17 cellular contexts compared by ENCODE assay signal in genomic region chr14:22882064-22882463, GRCh38. TPM values are rescaled to one million over a fixed set of nuclear protein-coding genes. Genes with fewer than 3 reads are reported as not detected.
DNase-seq lines count a peak whose midpoint lies in the region; FAIRE-seq and TF ChIP-seq lines count a peak whose summit lies in the region.
"Had no signal": no experiment of that assay in that cellular context is flagged by ENCODE, and none has a peak within 500 bp of the region (broad histone marks: within the 10 kb centered on the region; RNA-seq: fewer than 3 reads in every experiment).

No MANE protein-coding gene starts in this region.

- FAIRE-seq in GM12892 (lab: Jason Lieb, UNC), result no peak
- FAIRE-seq: GM18507, small intestine had no signal

- DNase-seq in GM12892 (ENCODE audit: insufficient read length) (no peak), RWPE1 (ENCODE audit: low spot score) (no peak), hepatocyte (ENCODE audit: low spot score) (no peak), NCI-H2171 (lab: John Stamatoyannopoulos, UW) (no peak), activated gamma-delta T cell treated with Interleukin-2 at 50 U/mL for 16 hours (no peak), posterior cingulate gyrus (no peak)
- DNase-seq: activated CD4-positive, alpha-beta T cell treated with anti-CD3 and anti-CD28 coated beads for 1 hour; amniotic stem cell; DMS53; HCEC 1CT; NCI-H1436 treated with DMSO at 0.1 percent for 48 hours; NCI-H446 treated with DMSO at 0.1 percent for 48 hours; Right ventricle myocardium superior had no signal

- H3K36me3 ChIP-seq in hepatocyte (replicated peaks; ENCODE audit: insufficient read depth, low read depth) (no peaks in the 10 kb centered on the region), parathyroid adenoma (ENCODE audit: control insufficient read depth, insufficient read depth, low read length) (no peaks in the 10 kb centered on the region)

- H3K4me2 ChIP-seq in hepatocyte (peak overlapping the region; percentile 80), parathyroid adenoma (ENCODE audit: low read length) (no peak overlapping the region)

- H3K27me3 ChIP-seq in hepatocyte (no peaks in the 10 kb centered on the region), parathyroid adenoma (ENCODE audit: control insufficient read depth, insufficient read depth, low read length) (no peaks in the 10 kb centered on the region)

- no peaks in the 10 kb centered on the region for H4K20me1 ChIP-seq in hepatocyte (ENCODE audit: insufficient read depth, poor library complexity, severe bottlenecking)

- H3K4me3 ChIP-seq in hepatocyte, result no peak overlapping the region
- no peak overlapping the region for H3K4me3 ChIP-seq in parathyroid adenoma (ENCODE audit: low read depth, low read length)
- H3K4me3 ChIP-seq: thoracic aorta had no signal

- POLR2A ChIA-PET in RWPE1 (lab: Yijun Ruan, JAX; ENCODE audit: low non-redundant PET), result no interaction called here

- CTCF ChIA-PET in RWPE1 (lab: Yijun Ruan, JAX), result interaction anchor here (1.9 to 6.4 kb wide), 2 partner anchors 9 to 18 kb away, joined by 7 to 40 read pairs; partner anchors contain the start of gene LRP10

- peaks cover 29% of the 10 kb centered on the region for H3K4me1 ChIP-seq in hepatocyte (ENCODE audit: insufficient read depth)
- peaks cover 32% of the 10 kb centered on the region for H3K4me1 ChIP-seq in parathyroid adenoma

- H2AFZ ChIP-seq in hepatocyte (no peak overlapping the region), parathyroid adenoma (peak overlapping the region; percentile 61)

- no peaks in the 10 kb centered on the region for H3K9me2 ChIP-seq in hepatocyte (replicated peaks; ENCODE audit: insufficient read depth)

- TF ChIP-seq POLR2A in GM12892 (IDR thresholded peaks at IDR 0.05; ENCODE audit: low read depth, low read length), result peak; percentile 16; the same call in 1 of the 2 replicates

- H3K9me3 ChIP-seq in hepatocyte (ENCODE audit: low read depth) (no peaks in the 10 kb centered on the region), parathyroid adenoma (ENCODE audit: control insufficient read depth, low read length) (no peaks in the 10 kb centered on the region)
- H3K9me3 ChIP-seq: thoracic aorta had no signal

- peak overlapping the region; percentile 45 for H3K27ac ChIP-seq in RWPE1
- H3K27ac ChIP-seq in hepatocyte, result peak overlapping the region; percentile 60
- H3K27ac ChIP-seq in parathyroid adenoma, result peak overlapping the region; percentile 94
- H3K27ac ChIP-seq: thoracic aorta had no signal

- intact Hi-C loops in posterior cingulate gyrus (cut with DNase I), result no loop called here

- H3K9ac ChIP-seq in parathyroid adenoma, result no peak overlapping the region

- TF ChIP-seq CTCF in RWPE1 (conservative IDR thresholded peaks at IDR 0.05; ENCODE audit: low read depth), result no peak
- TF ChIP-seq CTCF in hepatocyte (IDR thresholded peaks at IDR 0.05; ENCODE audit: poor library complexity), result no peak
- TF ChIP-seq CTCF in parathyroid adenoma (IDR thresholded peaks at IDR 0.05), result no peak

- H3K79me2 ChIP-seq in hepatocyte (no peaks in the 10 kb centered on the region), parathyroid adenoma (peaks cover 10% of the 10 kb centered on the region)

- WGBS in hepatocyte (ENCODE audit: low lambda C conversion rate, missing lambda C conversion rate), result 59% methylated on average over 7 of the region's 7 CpGs

RNA-seq across cellular contexts. Expression of gene REM2, which starts 1.0 kb away (rescaled TPM):
- polyA plus RNA-seq in GM12892 (2012; ENCODE audit: missing spikeins), result 0.98 TPM
- total RNA-seq in hepatocyte, result 1.5 and 1.9 TPM in 2 replicates
- polyA plus RNA-seq in hepatocyte, result 5.5 and 6.3 TPM in 2 replicates
- total RNA-seq: Right ventricle myocardium superior had no signal

RNA-seq across cellular contexts. Expression of gene LRP10, which starts 10.5 kb away (rescaled TPM):
- polyA plus RNA-seq in GM12892 (2012; ENCODE audit: missing spikeins), result 15.5 TPM
- 34.4 and 56.2 TPM in 2 replicates for total RNA-seq in hepatocyte
- polyA plus RNA-seq in hepatocyte, result 92.7 and 117 TPM in 2 replicates

RNA-seq across cellular contexts. Expression of gene RBM23, which starts 36.9 kb away (rescaled TPM):
- polyA plus RNA-seq in GM12892 (2012; ENCODE audit: missing spikeins), result 30.0 TPM
- total RNA-seq in hepatocyte, result 236 and 749 TPM in 2 replicates
- 72.9 and 74.1 TPM in 2 replicates for polyA plus RNA-seq in hepatocyte

RNA-seq across cellular contexts. Expression of gene MMP14, which starts 45.7 kb away (rescaled TPM):
- polyA plus RNA-seq in GM12892 (2012; ENCODE audit: missing spikeins), result 0.74 TPM
- total RNA-seq in hepatocyte, result 122 and 160 TPM in 2 replicates
- polyA plus RNA-seq in hepatocyte, result 17.1 and 21.4 TPM in 2 replicates

RNA-seq across cellular contexts. Expression of gene PRMT5, which starts 47.1 kb away (rescaled TPM):
- 80.7 TPM for polyA plus RNA-seq in GM12892 (2012; ENCODE audit: missing spikeins)
- 38.9 and 52.2 TPM in 2 replicates for total RNA-seq in hepatocyte
- 54.1 and 72.3 TPM in 2 replicates for polyA plus RNA-seq in hepatocyte
